Comparison of ENCODE assay signal across 34 cellular contexts in genomic region chr7:92930404-92930803, GRCh38.
"Had no signal": no experiment of that assay in that cellular context is flagged by ENCODE, and none has a peak within 500 bp of the region (broad histone marks: within the 10 kb centered on the region; RNA-seq: fewer than 3 reads in every experiment).

No MANE protein-coding gene starts in this region.

- H3K27me3 ChIP-seq: MG63 had no signal

- H3K9me3 ChIP-seq: MG63 had no signal

- H3K36me3 ChIP-seq: MG63 had no signal

- DNase-seq: Karpas-422, Kasumi-1, MG63, MM.1S, MV-4-11, NCI-H1048, NCI-H1092, NCI-H1092 treated with DMSO at 0.1 percent for 48 hours, NCI-H1105, NCI-H1105 treated with DMSO at 0.1 percent for 48 hours, NCI-H1417, NCI-H1417 treated with DMSO at 0.1 percent for 48 hours, NCI-H1436, NCI-H1436 treated with DMSO at 0.1 percent for 48 hours, NCI-H146, NCI-H1694, NCI-H1694 treated with DMSO at 0.1 percent for 48 hours, NCI-H187, NCI-H187 treated with DMSO at 0.1 percent for 48 hours, NCI-H1930, NCI-H2029, NCI-H2029 treated with DMSO at 0.1 percent for 48 hours, NCI-H2081, NCI-H2081 treated with DMSO at 0.1 percent for 48 hours, NCI-H2107, NCI-H2171, NCI-H2171 treated with DMSO at 0.1 percent for 48 hours, NCI-H2227 treated with DMSO at 0.1 percent for 48 hours, NCI-H226, NCI-H345, NCI-H446, NCI-H446 treated with DMSO at 0.1 percent for 48 hours, NCI-H510A, NCI-H510A treated with DMSO at 0.1 percent for 48 hours had no signal

- H3K4me3 ChIP-seq: MG63 had no signal
